8 cellular contexts compared by ENCODE assay signal in the genomic region with DNA sequence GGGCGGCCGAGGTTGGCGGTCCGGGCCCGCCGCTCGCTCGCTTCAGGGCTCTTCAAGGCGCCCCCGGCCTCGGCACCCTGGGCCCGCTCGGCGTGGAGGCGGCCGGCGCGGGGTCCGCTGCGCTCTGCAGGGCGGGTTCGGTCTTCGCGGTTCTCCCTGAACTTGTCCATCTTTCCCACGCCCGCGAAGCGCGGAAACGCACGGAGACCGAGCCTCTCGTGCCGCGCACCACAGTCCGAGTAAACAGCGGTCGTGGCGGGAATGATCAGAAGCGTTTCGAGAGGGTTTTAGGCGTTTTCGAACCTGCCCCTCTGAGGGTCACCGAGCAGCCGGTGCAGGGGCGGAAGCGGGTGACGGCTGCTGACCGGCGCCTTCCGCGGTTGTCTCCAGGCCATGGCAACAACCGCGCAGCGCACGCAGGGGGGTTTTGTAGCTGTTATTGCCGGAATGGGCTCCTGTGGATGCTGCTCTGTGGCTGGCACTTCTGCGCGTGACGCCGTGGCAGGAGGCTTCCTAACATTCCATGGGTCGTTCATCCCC. TPM values are rescaled to one million over a fixed set of nuclear protein-coding genes. Genes with fewer than 3 reads are reported as not detected.
DNase-seq lines count a peak whose midpoint lies in the region; ATAC-seq, FAIRE-seq and TF ChIP-seq lines count a peak whose summit lies in the region.

No MANE protein-coding gene starts in this region.

- no peak for ATAC-seq in sciatic nerve
- ATAC-seq in HG02571 (IDR thresholded peaks at IDR 0.05; ENCODE audit: unreplicated experiment), result no peak

- no peak for TF ChIP-seq CTCF in right atrium auricular region (IDR thresholded peaks at IDR 0.05)

- peak overlapping the region; percentile 100 for H3K27ac ChIP-seq in right atrium auricular region
- H3K27ac ChIP-seq in rectal smooth muscle tissue (ENCODE audit: low read depth, low read length), result peak overlapping the region; percentile 68

- H3K4me3 ChIP-seq in right atrium auricular region, result peak overlapping the region; percentile 81 to 96
- H3K4me3 ChIP-seq in rectal smooth muscle tissue (ENCODE audit: low read length), result peak overlapping the region; percentile 67

- peak overlapping the region; percentile 81 for H3K9ac ChIP-seq in rectal smooth muscle tissue (ENCODE audit: low read length)

- intact Hi-C loops in sciatic nerve (cut with DNase I), result no loop called here

- peak overlapping the region; percentile 90 for H3K4me3 Mint-ChIP-seq in activated T-cell treated with anti-CD3 and anti-CD28 coated beads, Interleukin-2, amount 50 U/mL, for 24 hours
- peak overlapping the region; percentile 91 for H3K4me3 Mint-ChIP-seq in activated naive CD4-positive, alpha-beta T cell treated with anti-CD3 and anti-CD28 coated beads, Interleukin-2, amount 50 U/mL, for 24 hours

- H3K4me1 ChIP-seq in right atrium auricular region (peaks cover 0 to 36% of the 10 kb centered on the region in 2 donors), rectal smooth muscle tissue (ENCODE audit: control insufficient read depth, insufficient read depth, low read length) (peaks cover 8% of the 10 kb centered on the region)

- H3K9me3 ChIP-seq in right atrium auricular region, result no peaks in the 10 kb centered on the region

- no peak for FAIRE-seq in HTR-8/SVneo (lab: Jason Lieb, UNC)

- no peaks in the 10 kb centered on the region for H3K27me3 Mint-ChIP-seq in activated T-cell treated with anti-CD3 and anti-CD28 coated beads, Interleukin-2, amount 50 U/mL, for 24 hours
- H3K27me3 Mint-ChIP-seq in activated naive CD4-positive, alpha-beta T cell treated with anti-CD3 and anti-CD28 coated beads, Interleukin-2, amount 50 U/mL, for 24 hours, result no peaks in the 10 kb centered on the region

- H3K4me1 Mint-ChIP-seq in activated T-cell treated with anti-CD3 and anti-CD28 coated beads, Interleukin-2, amount 50 U/mL, for 24 hours (ENCODE audit: low read depth), result peaks cover 29% of the 10 kb centered on the region
- peaks cover 36% of the 10 kb centered on the region for H3K4me1 Mint-ChIP-seq in activated naive CD4-positive, alpha-beta T cell treated with anti-CD3 and anti-CD28 coated beads, Interleukin-2, amount 50 U/mL, for 24 hours

- no peaks in the 10 kb centered on the region for H3K9me3 Mint-ChIP-seq in activated T-cell treated with anti-CD3 and anti-CD28 coated beads, Interleukin-2, amount 50 U/mL, for 24 hours
- H3K9me3 Mint-ChIP-seq in activated naive CD4-positive, alpha-beta T cell treated with anti-CD3 and anti-CD28 coated beads, Interleukin-2, amount 50 U/mL, for 24 hours, result no peaks in the 10 kb centered on the region

- H3K36me3 ChIP-seq in right atrium auricular region (peaks cover 31% of the 10 kb centered on the region), rectal smooth muscle tissue (ENCODE audit: control insufficient read depth, insufficient read depth, low read length) (peaks cover 19% of the 10 kb centered on the region)

- H3K27me3 ChIP-seq in right atrium auricular region (no peaks in the 10 kb centered on the region), rectal smooth muscle tissue (ENCODE audit: control insufficient read depth, insufficient read depth, low read length) (no peaks in the 10 kb centered on the region)

- peak overlapping the region; percentile 89 for H3K27ac Mint-ChIP-seq in activated T-cell treated with anti-CD3 and anti-CD28 coated beads, Interleukin-2, amount 50 U/mL, for 24 hours
- H3K27ac Mint-ChIP-seq in activated naive CD4-positive, alpha-beta T cell treated with anti-CD3 and anti-CD28 coated beads, Interleukin-2, amount 50 U/mL, for 24 hours, result no peak overlapping the region

- H3K36me3 Mint-ChIP-seq in activated T-cell treated with anti-CD3 and anti-CD28 coated beads, Interleukin-2, amount 50 U/mL, for 24 hours (ENCODE audit: low read depth), result peaks cover 57% of the 10 kb centered on the region
- H3K36me3 Mint-ChIP-seq in activated naive CD4-positive, alpha-beta T cell treated with anti-CD3 and anti-CD28 coated beads, Interleukin-2, amount 50 U/mL, for 24 hours, result peaks cover 8% of the 10 kb centered on the region

- DNase-seq in activated T-cell treated with anti-CD3 and anti-CD28 coated beads, Interleukin-2, amount 50 U/mL, for 24 hours, result no peak
- no peak for DNase-seq in activated T-cell treated with anti-CD3 and anti-CD28 coated beads, Interleukin-2, amount 50 U/mL, for 48 hours
- DNase-seq in HTR-8/SVneo (ENCODE audit: insufficient read length, low spot score) (peak; percentile 12), right atrium auricular region (ENCODE audit: low spot score) (no peak), sciatic nerve (ENCODE audit: low spot score) (no peak)

RNA-seq across cellular contexts. Expression of a gene that starts 0.4 kb away (rescaled TPM):
- 10 to 100 TPM; 51.4 to 54.8 TPM for total RNA-seq in right atrium auricular region
- 55.5 TPM for total RNA-seq in sciatic nerve

RNA-seq across cellular contexts. Expression of a gene that starts 8.4 kb away (rescaled TPM):
- total RNA-seq in right atrium auricular region, result 10 to 100 TPM; 14.9 to 34.9 TPM
- 94.5 TPM for total RNA-seq in sciatic nerve

RNA-seq across cellular contexts. Expression of a gene that starts 40.6 kb away (rescaled TPM):
- 10 to 100 TPM; 26.4 to 32.4 TPM for total RNA-seq in right atrium auricular region
- total RNA-seq in sciatic nerve, result 23.5 TPM

RNA-seq across cellular contexts. Expression of a gene that starts 40.8 kb away (rescaled TPM):
- total RNA-seq in right atrium auricular region, result 10 to 100 TPM; 11.3 to 15.6 TPM
- total RNA-seq in sciatic nerve, result 43.2 TPM
